11 cellular contexts compared by ENCODE assay signal in the genomic region with DNA sequence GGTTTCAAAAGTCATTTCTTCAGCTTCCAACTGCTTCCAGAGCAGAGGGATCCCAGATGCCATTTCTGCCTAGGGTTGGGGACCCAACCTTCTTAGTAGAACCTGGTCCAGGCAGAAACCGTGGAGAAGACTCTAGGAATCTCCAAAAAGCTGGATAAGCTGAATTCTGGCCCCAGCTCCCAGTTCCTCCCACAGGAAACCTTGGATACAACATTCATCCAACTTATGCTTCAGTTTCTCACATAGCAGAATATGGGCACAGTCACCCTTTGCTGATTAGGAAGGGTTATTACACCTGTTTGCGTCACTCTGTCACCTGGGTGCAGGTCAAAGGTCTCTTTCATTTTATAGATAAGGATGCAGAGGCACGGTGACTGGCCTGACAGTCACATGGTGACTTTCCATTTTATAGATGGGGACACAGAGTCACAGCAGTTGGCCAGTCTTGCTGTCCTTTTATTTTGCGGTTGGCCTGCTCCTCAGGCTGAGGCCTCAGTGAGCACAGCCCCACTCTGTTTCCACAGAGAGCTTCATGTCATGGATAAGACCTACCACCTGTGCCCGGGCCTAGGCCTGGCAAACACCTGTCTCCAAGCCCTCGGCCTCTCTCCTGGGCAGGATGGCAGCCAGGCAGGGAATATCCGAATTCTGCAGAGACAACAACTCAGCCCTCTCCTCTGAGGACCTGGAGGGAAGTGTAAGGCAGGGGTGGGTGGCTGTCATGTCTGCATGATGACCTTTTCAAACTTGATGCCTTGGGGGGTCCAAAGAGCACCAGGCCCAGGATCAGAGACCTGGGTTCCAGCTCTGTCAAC.
DNase-seq lines count a peak whose midpoint lies in the region; ATAC-seq and TF ChIP-seq lines count a peak whose summit lies in the region.
"Had no signal": no experiment of that assay in that cellular context is flagged by ENCODE, and none has a peak within 500 bp of the region (broad histone marks: within the 10 kb centered on the region; RNA-seq: fewer than 3 reads in every experiment).

No MANE protein-coding gene starts in this region.

- intact Hi-C loops in heart left ventricle (cut with DNase I) (no loop called here), Right ventricle myocardium inferior (cut with DNase I) (no loop called here), aorta (cut with DNase I) (no loop called here), Calu3 (cut with micrococcal nuclease; ENCODE audit: unreplicated experiment) (no loop called here)

- H3K9me3 Mint-ChIP-seq in nephron progenitor cell: no peaks in the 10 kb centered on the region
- no peaks in the 10 kb centered on the region for H3K9me3 Mint-ChIP-seq in Calu3 (ENCODE audit: low read depth, unreplicated experiment)
- H3K9me3 Mint-ChIP-seq: IgD-negative memory B cell had no signal

- H3K36me3 ChIP-seq in heart left ventricle (peaks cover 0 to 4% (median 0%) of the 10 kb centered on the region in 9 donors), aorta (ENCODE audit: control insufficient read depth in 1 of 2, insufficient read depth in 2 of 2, low read length in 1 of 2) (no peaks in the 10 kb centered on the region)
- H3K36me3 ChIP-seq: prostate gland had no signal

- H3K4me3 ChIP-seq in heart left ventricle (no peak overlapping the region), aorta (ENCODE audit: low read length in 2 of 2) (no peak overlapping the region)
- H3K4me3 ChIP-seq: prostate gland had no signal

- peak overlapping the region; percentile 50 for H3K27ac Mint-ChIP-seq in nephron progenitor cell
- no peak overlapping the region for H3K27ac Mint-ChIP-seq in Calu3 (ENCODE audit: unreplicated experiment)

- ATAC-seq in heart left ventricle (no peak), Right ventricle myocardium inferior (no peak), aorta (ENCODE audit: low FRiP score) (no peak), HG02870 (IDR thresholded peaks at IDR 0.05; ENCODE audit: unreplicated experiment) (no peak)

- H3K9me3 ChIP-seq in heart left ventricle (no peaks in the 10 kb centered on the region), aorta (ENCODE audit: control insufficient read depth, low read length) (no peaks in the 10 kb centered on the region)
- H3K9me3 ChIP-seq: prostate gland had no signal

- H3K4me1 Mint-ChIP-seq in nephron progenitor cell: peaks cover 52% of the 10 kb centered on the region
- peaks cover 17% of the 10 kb centered on the region for H3K4me1 Mint-ChIP-seq in Calu3 (ENCODE audit: low read depth, unreplicated experiment)

- CTCF ChIA-PET in Calu3 (lab: Charles Lee): no interaction called here

- H3K27ac ChIP-seq in heart left ventricle: peak overlapping the region; percentile 54 to 87 (median 74)
- H3K27ac ChIP-seq in cingulate gyrus (ENCODE audit: low read depth, low read length): peak overlapping the region; percentile 83
- peak overlapping the region; percentile 16 to 72 for H3K27ac ChIP-seq in aorta (ENCODE audit: low read depth in 1 of 2, low read length in 2 of 2)
- H3K27ac ChIP-seq: prostate gland had no signal

- BruUV-seq in Calu3 (replicated peaks; lab: Mats Ljungman, UMichigan): no TSS peak

- TF ChIP-seq CTCF in heart left ventricle (IDR thresholded peaks at IDR 0.05) (no peak), nephron progenitor cell (IDR thresholded peaks at IDR 0.05) (no peak), Calu3 (IDR thresholded peaks at IDR 0.05; ENCODE audit: unreplicated experiment) (no peak)

- H3K4me3 Mint-ChIP-seq in nephron progenitor cell (no peak overlapping the region), Calu3 (ENCODE audit: low read depth, unreplicated experiment) (no peak overlapping the region)

- H3K27me3 Mint-ChIP-seq in nephron progenitor cell (ENCODE audit: low read depth, poor library complexity) (peaks cover 9% of the 10 kb centered on the region), Calu3 (ENCODE audit: unreplicated experiment) (no peaks in the 10 kb centered on the region)
- H3K27me3 Mint-ChIP-seq: IgD-negative memory B cell had no signal

- 82 to 88% (median 84%) methylated on average over 5 to 7 of the region's 7 CpGs for WGBS in heart left ventricle, 4 donors
- 72 to 77% methylated on average over 7 of the region's 7 CpGs for WGBS in aorta, 2 donors

- peaks cover 5 to 82% (median 44%) of the 10 kb centered on the region in 12 donors for H3K4me1 ChIP-seq in heart left ventricle
- peaks cover 0 to 4% of the 10 kb centered on the region in 2 donors for H3K4me1 ChIP-seq in aorta (ENCODE audit: control insufficient read depth in 1 of 2, insufficient read depth in 2 of 2, low read length in 2 of 2)
- H3K4me1 ChIP-seq: prostate gland had no signal

- peaks cover 12% of the 10 kb centered on the region for H3K36me3 Mint-ChIP-seq in nephron progenitor cell (ENCODE audit: low read depth)
- H3K36me3 Mint-ChIP-seq in Calu3 (ENCODE audit: insufficient read depth, unreplicated experiment): peaks cover 4% of the 10 kb centered on the region

- DNase-seq in heart left ventricle (peak in 4 of 5 donors; percentile 3 to 15 (median 14)), Right ventricle myocardium inferior (ENCODE audit: missing footprints) (no peak), nephron progenitor cell (no peak), aorta (peak; percentile 19 to 58), Calu3 (no peak), NCI-H1417 treated with DMSO at 0.1 percent for 48 hours (lab: John Stamatoyannopoulos, UW) (no peak)
- DNase-seq: NCI-H526 treated with DMSO at 0.1 percent for 48 hours had no signal

- no peaks in the 10 kb centered on the region for H3K27me3 ChIP-seq in heart left ventricle
- no peaks in the 10 kb centered on the region for H3K27me3 ChIP-seq in aorta (ENCODE audit: control insufficient read depth in 1 of 2, insufficient read depth in 2 of 2, low read length in 1 of 2)

- no peak for TF ChIP-seq POLR2A in heart left ventricle (IDR thresholded peaks at IDR 0.05)

Comparison
In these comparisons a context has a peak if more than half of its experiments do, and no peak if none do; other contexts are left out.
1. DNase-seq: peak in heart left ventricle (4 of 5) and aorta (2 of 2); none in Right ventricle myocardium inferior (single experiment), nephron progenitor cell (single experiment), Calu3 (single experiment) and NCI-H1417 treated with DMSO at 0.1 percent for 48 hours (single experiment).
2. Peak in every context shown above with its lines, with median percentiles within 50 percentile points of each other: H3K27ac ChIP-seq.